1 cellular context compared by ENCODE assay signal in the genomic region with DNA sequence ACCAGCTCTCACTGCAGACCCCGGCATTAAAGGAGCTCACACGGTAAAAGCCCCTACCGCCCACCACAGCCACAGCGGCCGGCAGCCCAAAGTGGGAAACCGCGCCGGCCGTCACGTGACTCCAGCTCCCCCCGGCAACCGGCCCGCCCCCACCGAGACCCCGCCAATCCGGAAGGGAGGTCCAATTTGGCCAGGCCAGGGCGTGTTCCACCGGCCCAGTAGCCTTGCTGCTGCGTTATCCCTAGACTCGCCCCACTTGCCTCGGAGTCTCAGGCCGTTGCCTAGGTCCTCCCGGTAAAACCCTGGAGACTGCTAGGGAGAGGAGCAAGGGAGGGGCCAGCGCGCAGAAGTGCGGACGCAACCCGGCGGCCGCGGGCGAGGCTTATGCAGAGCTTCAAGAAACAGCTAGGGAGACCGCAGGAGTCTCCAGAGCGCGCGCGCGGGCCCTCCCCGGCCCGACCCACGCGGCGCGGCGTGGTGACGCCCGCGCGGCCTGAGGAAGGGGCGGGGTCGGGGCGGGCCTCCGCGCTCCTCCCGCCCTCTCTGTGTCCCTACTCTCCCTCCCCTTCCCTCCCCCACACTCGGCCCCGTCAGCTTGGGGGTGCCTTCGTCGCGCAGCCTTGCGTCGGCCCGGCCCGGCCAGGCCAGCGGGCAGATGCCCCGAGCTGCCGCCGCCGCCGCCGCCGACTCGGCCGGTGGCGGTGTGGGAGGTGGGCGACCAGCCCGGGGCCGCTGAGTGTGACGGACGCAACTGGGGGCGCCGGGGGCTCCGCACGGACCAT.
A peak's percentile ranks its signal among the peaks of the same experiment; 100 is the strongest.
TF ChIP-seq lines count a peak whose summit lies in the region.

A gene with protein sequence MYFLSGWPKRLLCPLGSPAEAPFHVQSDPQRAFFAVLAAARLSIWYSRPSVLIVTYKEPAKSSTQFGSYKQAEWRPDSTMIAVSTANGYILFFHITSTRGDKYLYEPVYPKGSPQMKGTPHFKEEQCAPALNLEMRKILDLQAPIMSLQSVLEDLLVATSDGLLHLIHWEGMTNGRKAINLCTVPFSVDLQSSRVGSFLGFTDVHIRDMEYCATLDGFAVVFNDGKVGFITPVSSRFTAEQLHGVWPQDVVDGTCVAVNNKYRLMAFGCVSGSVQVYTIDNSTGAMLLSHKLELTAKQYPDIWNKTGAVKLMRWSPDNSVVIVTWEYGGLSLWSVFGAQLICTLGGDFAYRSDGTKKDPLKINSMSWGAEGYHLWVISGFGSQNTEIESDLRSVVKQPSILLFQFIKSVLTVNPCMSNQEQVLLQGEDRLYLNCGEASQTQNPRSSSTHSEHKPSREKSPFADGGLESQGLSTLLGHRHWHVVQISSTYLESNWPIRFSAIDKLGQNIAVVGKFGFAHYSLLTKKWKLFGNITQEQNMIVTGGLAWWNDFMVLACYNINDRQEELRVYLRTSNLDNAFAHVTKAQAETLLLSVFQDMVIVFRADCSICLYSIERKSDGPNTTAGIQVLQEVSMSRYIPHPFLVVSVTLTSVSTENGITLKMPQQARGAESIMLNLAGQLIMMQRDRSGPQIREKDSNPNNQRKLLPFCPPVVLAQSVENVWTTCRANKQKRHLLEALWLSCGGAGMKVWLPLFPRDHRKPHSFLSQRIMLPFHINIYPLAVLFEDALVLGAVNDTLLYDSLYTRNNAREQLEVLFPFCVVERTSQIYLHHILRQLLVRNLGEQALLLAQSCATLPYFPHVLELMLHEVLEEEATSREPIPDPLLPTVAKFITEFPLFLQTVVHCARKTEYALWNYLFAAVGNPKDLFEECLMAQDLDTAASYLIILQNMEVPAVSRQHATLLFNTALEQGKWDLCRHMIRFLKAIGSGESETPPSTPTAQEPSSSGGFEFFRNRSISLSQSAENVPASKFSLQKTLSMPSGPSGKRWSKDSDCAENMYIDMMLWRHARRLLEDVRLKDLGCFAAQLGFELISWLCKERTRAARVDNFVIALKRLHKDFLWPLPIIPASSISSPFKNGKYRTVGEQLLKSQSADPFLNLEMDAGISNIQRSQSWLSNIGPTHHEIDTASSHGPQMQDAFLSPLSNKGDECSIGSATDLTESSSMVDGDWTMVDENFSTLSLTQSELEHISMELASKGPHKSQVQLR (N-terminal part only) (plus strand): TSS at position 578 of the 782 bp plus-strand sequence. CDS start 203 bp downstream, at position 781.

TF ChIP-seq in liver, 16 proteins besides CTCF, POLR2A, EP300 and RAD21 (continued from another document):
- TF ChIP-seq, protein P1, sequence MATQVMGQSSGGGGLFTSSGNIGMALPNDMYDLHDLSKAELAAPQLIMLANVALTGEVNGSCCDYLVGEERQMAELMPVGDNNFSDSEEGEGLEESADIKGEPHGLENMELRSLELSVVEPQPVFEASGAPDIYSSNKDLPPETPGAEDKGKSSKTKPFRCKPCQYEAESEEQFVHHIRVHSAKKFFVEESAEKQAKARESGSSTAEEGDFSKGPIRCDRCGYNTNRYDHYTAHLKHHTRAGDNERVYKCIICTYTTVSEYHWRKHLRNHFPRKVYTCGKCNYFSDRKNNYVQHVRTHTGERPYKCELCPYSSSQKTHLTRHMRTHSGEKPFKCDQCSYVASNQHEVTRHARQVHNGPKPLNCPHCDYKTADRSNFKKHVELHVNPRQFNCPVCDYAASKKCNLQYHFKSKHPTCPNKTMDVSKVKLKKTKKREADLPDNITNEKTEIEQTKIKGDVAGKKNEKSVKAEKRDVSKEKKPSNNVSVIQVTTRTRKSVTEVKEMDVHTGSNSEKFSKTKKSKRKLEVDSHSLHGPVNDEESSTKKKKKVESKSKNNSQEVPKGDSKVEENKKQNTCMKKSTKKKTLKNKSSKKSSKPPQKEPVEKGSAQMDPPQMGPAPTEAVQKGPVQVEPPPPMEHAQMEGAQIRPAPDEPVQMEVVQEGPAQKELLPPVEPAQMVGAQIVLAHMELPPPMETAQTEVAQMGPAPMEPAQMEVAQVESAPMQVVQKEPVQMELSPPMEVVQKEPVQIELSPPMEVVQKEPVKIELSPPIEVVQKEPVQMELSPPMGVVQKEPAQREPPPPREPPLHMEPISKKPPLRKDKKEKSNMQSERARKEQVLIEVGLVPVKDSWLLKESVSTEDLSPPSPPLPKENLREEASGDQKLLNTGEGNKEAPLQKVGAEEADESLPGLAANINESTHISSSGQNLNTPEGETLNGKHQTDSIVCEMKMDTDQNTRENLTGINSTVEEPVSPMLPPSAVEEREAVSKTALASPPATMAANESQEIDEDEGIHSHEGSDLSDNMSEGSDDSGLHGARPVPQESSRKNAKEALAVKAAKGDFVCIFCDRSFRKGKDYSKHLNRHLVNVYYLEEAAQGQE (IDR thresholded peaks at IDR 0.05) = no peak
- TF ChIP-seq RXRA (IDR thresholded peaks at IDR 0.05) (peak in 1 of 2 donors; percentile 3), FOXA2 (IDR thresholded peaks at IDR 0.05) (no peak), GABPA (IDR thresholded peaks at IDR 0.05 in 1 of 2, conservative IDR thresholded peaks at IDR 0.05 in 1 of 2) (peak in 1 of 2 donors; percentile 13), FOXA1 (IDR thresholded peaks at IDR 0.05) (no peak), SP1 (IDR thresholded peaks at IDR 0.05) (no peak)
- TF ChIP-seq, protein P2, sequence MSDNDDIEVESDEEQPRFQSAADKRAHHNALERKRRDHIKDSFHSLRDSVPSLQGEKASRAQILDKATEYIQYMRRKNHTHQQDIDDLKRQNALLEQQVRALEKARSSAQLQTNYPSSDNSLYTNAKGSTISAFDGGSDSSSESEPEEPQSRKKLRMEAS (IDR thresholded peaks at IDR 0.05) = no peak
- TF ChIP-seq, protein P3, sequence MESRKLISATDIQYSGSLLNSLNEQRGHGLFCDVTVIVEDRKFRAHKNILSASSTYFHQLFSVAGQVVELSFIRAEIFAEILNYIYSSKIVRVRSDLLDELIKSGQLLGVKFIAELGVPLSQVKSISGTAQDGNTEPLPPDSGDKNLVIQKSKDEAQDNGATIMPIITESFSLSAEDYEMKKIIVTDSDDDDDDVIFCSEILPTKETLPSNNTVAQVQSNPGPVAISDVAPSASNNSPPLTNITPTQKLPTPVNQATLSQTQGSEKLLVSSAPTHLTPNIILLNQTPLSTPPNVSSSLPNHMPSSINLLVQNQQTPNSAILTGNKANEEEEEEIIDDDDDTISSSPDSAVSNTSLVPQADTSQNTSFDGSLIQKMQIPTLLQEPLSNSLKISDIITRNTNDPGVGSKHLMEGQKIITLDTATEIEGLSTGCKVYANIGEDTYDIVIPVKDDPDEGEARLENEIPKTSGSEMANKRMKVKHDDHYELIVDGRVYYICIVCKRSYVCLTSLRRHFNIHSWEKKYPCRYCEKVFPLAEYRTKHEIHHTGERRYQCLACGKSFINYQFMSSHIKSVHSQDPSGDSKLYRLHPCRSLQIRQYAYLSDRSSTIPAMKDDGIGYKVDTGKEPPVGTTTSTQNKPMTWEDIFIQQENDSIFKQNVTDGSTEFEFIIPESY (IDR thresholded peaks at IDR 0.05) = no peak
TF ChIP-seq in liver: peak in this region for 4.
